Comparison of ENCODE assay signal across 11 cellular contexts in genomic region chr20:48789185-48789668, GRCh38. TPM values are rescaled to one million over a fixed set of nuclear protein-coding genes. Genes with fewer than 3 reads are reported as not detected.
A peak's percentile ranks its signal among the peaks of the same experiment; 100 is the strongest.
DNase-seq lines count a peak whose midpoint lies in the region; ATAC-seq lines count a peak whose summit lies in the region.
"Had no signal": no experiment of that assay in that cellular context is flagged by ENCODE, and none has a peak within 500 bp of the region (broad histone marks: within the 10 kb centered on the region; RNA-seq: fewer than 3 reads in every experiment).

No MANE protein-coding gene starts in this region.

- CTCF ChIA-PET in CD8-positive, alpha-beta memory T cell (lab: Charles Lee) = interaction anchor here (1.1 to 1.3 kb wide), 3 partner anchors 9 to 132 kb away, joined by 3 read pairs; no protein-coding TSS in a partner anchor

- no peaks in the 10 kb centered on the region for H3K27me3 ChIP-seq in CD8-positive, alpha-beta memory T cell (ENCODE audit: insufficient read depth, low read length, poor library complexity, severe bottlenecking)
- no peaks in the 10 kb centered on the region for H3K27me3 ChIP-seq in aorta (ENCODE audit: control insufficient read depth in 1 of 2, insufficient read depth in 2 of 2, low read length in 1 of 2)

- no peaks in the 10 kb centered on the region for H3K9me3 ChIP-seq in CD8-positive, alpha-beta memory T cell (ENCODE audit: low read length)
- H3K9me3 ChIP-seq in aorta (ENCODE audit: control insufficient read depth, low read length) = no peaks in the 10 kb centered on the region
- H3K9me3 ChIP-seq: thoracic aorta had no signal

- peak overlapping the region; percentile 53 to 75 (median 59) for H3K4me3 Mint-ChIP-seq in CD8-positive, alpha-beta memory T cell
- peak overlapping the region; percentile 25 for H3K4me3 Mint-ChIP-seq in central memory CD8-positive, alpha-beta T cell

- no peak overlapping the region for H3K4me3 ChIP-seq in CD8-positive, alpha-beta memory T cell (ENCODE audit: low read length)
- no peak overlapping the region for H3K4me3 ChIP-seq in aorta (ENCODE audit: low read length in 2 of 2)
- H3K4me3 ChIP-seq: thoracic aorta had no signal

- no peaks in the 10 kb centered on the region for H3K27me3 Mint-ChIP-seq in CD8-positive, alpha-beta memory T cell
- H3K27me3 Mint-ChIP-seq in central memory CD8-positive, alpha-beta T cell = no peaks in the 10 kb centered on the region

- peaks cover 55% of the 10 kb centered on the region for H3K4me1 ChIP-seq in CD8-positive, alpha-beta memory T cell (ENCODE audit: insufficient read depth, low read length)
- peaks cover 0 to 4% of the 10 kb centered on the region in 2 donors for H3K4me1 ChIP-seq in aorta (ENCODE audit: control insufficient read depth in 1 of 2, insufficient read depth in 2 of 2, low read length in 2 of 2)

- intact Hi-C loops in aorta (cut with DNase I) = no loop called here

- peaks cover 0 to 73% (median 67%) of the 10 kb centered on the region in 3 donors for H3K4me1 Mint-ChIP-seq in CD8-positive, alpha-beta memory T cell
- H3K4me1 Mint-ChIP-seq in central memory CD8-positive, alpha-beta T cell = peaks cover 77% of the 10 kb centered on the region

- DNase-seq in CD8-positive, alpha-beta memory T cell = peak in 1 of 5 donors; percentile 39
- no peak for DNase-seq in central memory CD8-positive, alpha-beta T cell (ENCODE audit: low spot score in 2 of 2)
- DNase-seq in NCI-H1694 treated with DMSO at 0.1 percent for 48 hours (lab: John Stamatoyannopoulos, UW) (no peak), germinal center (ENCODE audit: low spot score) (no peak), AG08396 (ENCODE audit: low spot score) (no peak), aorta (no peak)
- DNase-seq: NCI-H69 had no signal

- POLR2A ChIA-PET in CD8-positive, alpha-beta memory T cell (lab: Charles Lee) = interaction anchor here (1.3 to 1.4 kb wide), 2 partner anchors 37 to 38 kb away, joined by 3 to 4 read pairs; no protein-coding TSS in a partner anchor

- H3K36me3 ChIP-seq in CD8-positive, alpha-beta memory T cell (ENCODE audit: insufficient read depth, low read length) = no peaks in the 10 kb centered on the region
- no peaks in the 10 kb centered on the region for H3K36me3 ChIP-seq in aorta (ENCODE audit: control insufficient read depth in 1 of 2, insufficient read depth in 2 of 2, low read length in 1 of 2)
- H3K36me3 ChIP-seq: thoracic aorta had no signal

- no peak overlapping the region for H3K27ac ChIP-seq in CD8-positive, alpha-beta memory T cell (ENCODE audit: low read depth, low read length)
- H3K27ac ChIP-seq in aorta (ENCODE audit: low read depth in 1 of 2, low read length in 2 of 2) = no peak overlapping the region
- H3K27ac ChIP-seq: thoracic aorta had no signal

- H3K9me3 Mint-ChIP-seq in CD8-positive, alpha-beta memory T cell = no peaks in the 10 kb centered on the region
- no peaks in the 10 kb centered on the region for H3K9me3 Mint-ChIP-seq in central memory CD8-positive, alpha-beta T cell

- H3K27ac Mint-ChIP-seq in CD8-positive, alpha-beta memory T cell = peak overlapping the region; percentile 77 to 95 (median 86)
- no peak overlapping the region for H3K27ac Mint-ChIP-seq in central memory CD8-positive, alpha-beta T cell (ENCODE audit: low read depth)

- ATAC-seq in GM19395 (IDR thresholded peaks at IDR 0.05; ENCODE audit: unreplicated experiment) (peak; percentile 26), HG03139 (IDR thresholded peaks at IDR 0.05; ENCODE audit: unreplicated experiment) (peak; percentile 5), aorta (ENCODE audit: low FRiP score) (no peak)
- peak; percentile 26 for ATAC-seq in central memory CD8-positive, alpha-beta T cell (replicated peaks; ENCODE audit: extremely low read depth, poor library complexity, severe bottlenecking)
- ATAC-seq: HepG2 had no signal

- peaks cover 0 to 36% (median 3%) of the 10 kb centered on the region in 3 donors for H3K36me3 Mint-ChIP-seq in CD8-positive, alpha-beta memory T cell
- peaks cover 14% of the 10 kb centered on the region for H3K36me3 Mint-ChIP-seq in central memory CD8-positive, alpha-beta T cell (ENCODE audit: insufficient read depth)

- 88 to 90% methylated on average over 6 of the region's 6 CpGs for WGBS in aorta, 2 donors

RNA-seq across cellular contexts. Expression of gene PREX1, which starts 38.6 kb away (rescaled TPM):
- 10 to 100 TPM; 90.0 to 90.5 TPM for total RNA-seq in CD8-positive, alpha-beta memory T cell
- polyA plus RNA-seq in CD8-positive, alpha-beta memory T cell = 89.5 TPM
- 10 to 100 TPM; 40.9 to 44.3 TPM for total RNA-seq in aorta
- polyA plus RNA-seq in aorta = 10 to 100 TPM; 20.4 to 49.0 TPM
